Comparison of ENCODE assay signal across 29 cellular contexts in genomic region chr9:83992901-83993300, GRCh38.
"Had no signal": no experiment of that assay in that cellular context is flagged by ENCODE, and none has a peak within 500 bp of the region (broad histone marks: within the 10 kb centered on the region; RNA-seq: fewer than 3 reads in every experiment).

No MANE protein-coding gene starts in this region.

- ATAC-seq: naive thymus-derived CD8-positive, alpha-beta T cell; natural killer cell treated with Interleukin-12 subunit alpha and Interleukin-12 subunit beta and Interleukin-15 and Interleukin-18, amount 100 ng/mL, for 72 hours; psoas muscle; right cardiac atrium; sciatic nerve; stimulated activated naive B cell treated with anti-CD40 and anti-IgM and Interleukin-4, amounts not matched to agents 10 μg/mL and 1 μg/mL and 100 μg/mL, for 72 hours; upper lobe of right lung had no signal

- H3K27me3 Mint-ChIP-seq: naive B cell; naive thymus-derived CD8-positive, alpha-beta T cell; natural killer cell treated with Interleukin-12 subunit alpha and Interleukin-12 subunit beta and Interleukin-15 and Interleukin-18, amount 100 ng/mL, for 72 hours; stimulated activated naive B cell treated with anti-CD40 and anti-IgM and Interleukin-4, amounts not matched to agents 10 μg/mL and 1 μg/mL and 100 μg/mL, for 72 hours; stimulated activated naive CD8-positive, alpha-beta T cell treated with anti-CD3 and anti-CD28 coated beads, Interleukin-15, Interleukin-2, amounts not matched to agents 100 ng/mL and 50 ng/mL, for 24 hours; type B pancreatic cell had no signal

- H3K4me3 ChIP-seq: pancreas, psoas muscle, skin epidermis, smooth muscle cell, spleen, stomach, thoracic aorta, tibial artery, transverse colon, upper lobe of right lung, uterus had no signal

- DNase-seq: naive B cell; naive thymus-derived CD8-positive, alpha-beta T cell; nephron progenitor cell; nucleus accumbens; psoas muscle; right cardiac atrium; spleen; stimulated activated CD4-positive, alpha-beta T cell treated with anti-CD3 and anti-CD28 coated beads, Interleukin-12 subunit alpha, Interleukin-12 subunit beta, amount 100 ng/mL, for 4 hours; stimulated activated CD4-positive, alpha-beta T cell treated with anti-CD3 and anti-CD28 coated beads, Interleukin-1b, Interleukin-23, amount 100 ng/mL, for 48 hours; stimulated activated CD4-positive, alpha-beta T cell treated with anti-CD3 and anti-CD28 coated beads, Interleukin-4, amount 100 ng/mL, for 1 hour; stimulated activated CD4-positive, alpha-beta T cell treated with anti-CD3 and anti-CD28 coated beads, Interleukin-4, amount 100 ng/mL, for 4 hours; stimulated activated CD8-positive, alpha-beta memory T cell treated with anti-CD3 and anti-CD28 coated beads, Interleukin-4, amount 100 ng/mL, for 48 hours; stimulated activated naive B cell treated with anti-CD40 and anti-IgM and Interleukin-4, amounts not matched to agents 10 μg/mL and 1 μg/mL and 100 μg/mL, for 72 hours; stimulated activated naive CD4-positive, alpha-beta T cell treated with Interleukin-2 at 50 U/mL for 16 hours; stomach; tibial artery; transverse colon; upper lobe of right lung; uterus had no signal

- H3K9me3 Mint-ChIP-seq: naive B cell; naive thymus-derived CD8-positive, alpha-beta T cell; natural killer cell treated with Interleukin-12 subunit alpha and Interleukin-12 subunit beta and Interleukin-15 and Interleukin-18, amount 100 ng/mL, for 72 hours; nephron progenitor cell; stimulated activated naive B cell treated with anti-CD40 and anti-IgM and Interleukin-4, amounts not matched to agents 10 μg/mL and 1 μg/mL and 100 μg/mL, for 72 hours; stimulated activated naive CD8-positive, alpha-beta T cell treated with anti-CD3 and anti-CD28 coated beads, Interleukin-15, Interleukin-2, amounts not matched to agents 100 ng/mL and 50 ng/mL, for 24 hours; type B pancreatic cell had no signal

- H3K27me3 ChIP-seq: neutrophil, pancreas, spleen, stomach, tibial artery, transverse colon, upper lobe of right lung, uterus had no signal

- H3K4me3 Mint-ChIP-seq: naive B cell; naive thymus-derived CD8-positive, alpha-beta T cell; natural killer cell treated with Interleukin-12 subunit alpha and Interleukin-12 subunit beta and Interleukin-15 and Interleukin-18, amount 100 ng/mL, for 72 hours; nephron progenitor cell; neural crest cell; stimulated activated naive B cell treated with anti-CD40 and anti-IgM and Interleukin-4, amounts not matched to agents 10 μg/mL and 1 μg/mL and 100 μg/mL, for 72 hours; stimulated activated naive CD8-positive, alpha-beta T cell treated with anti-CD3 and anti-CD28 coated beads, Interleukin-15, Interleukin-2, amounts not matched to agents 100 ng/mL and 50 ng/mL, for 24 hours; type B pancreatic cell had no signal

- H3K4me2 ChIP-seq: smooth muscle cell had no signal

- H3K9me3 ChIP-seq: neutrophil, pancreas, psoas muscle, spleen, stomach, thoracic aorta, tibial artery, transverse colon, upper lobe of right lung, uterus had no signal

- H3K4me1 Mint-ChIP-seq: stimulated activated naive B cell treated with anti-CD40 and anti-IgM and Interleukin-4, amounts not matched to agents 10 μg/mL and 1 μg/mL and 100 μg/mL, for 72 hours had no signal

- H3K4me1 ChIP-seq: psoas muscle, tibial artery, upper lobe of right lung, uterus had no signal

- H3K36me3 ChIP-seq: neutrophil, pancreas, tibial artery, transverse colon, upper lobe of right lung, uterus had no signal

- H3K27ac Mint-ChIP-seq: naive B cell; naive thymus-derived CD8-positive, alpha-beta T cell; natural killer cell treated with Interleukin-12 subunit alpha and Interleukin-12 subunit beta and Interleukin-15 and Interleukin-18, amount 100 ng/mL, for 72 hours; nephron progenitor cell; stimulated activated naive B cell treated with anti-CD40 and anti-IgM and Interleukin-4, amounts not matched to agents 10 μg/mL and 1 μg/mL and 100 μg/mL, for 72 hours; stimulated activated naive CD8-positive, alpha-beta T cell treated with anti-CD3 and anti-CD28 coated beads, Interleukin-15, Interleukin-2, amounts not matched to agents 100 ng/mL and 50 ng/mL, for 24 hours; type B pancreatic cell had no signal

- H3K27ac ChIP-seq: neutrophil, pancreas, psoas muscle, skin epidermis, spleen, thoracic aorta, tibial artery, upper lobe of right lung, uterus had no signal
